8 cellular contexts compared by ENCODE assay signal in genomic region chr14:44897041-44897843, GRCh38.
A peak's percentile ranks its signal among the peaks of the same experiment; 100 is the strongest.
DNase-seq lines count a peak whose midpoint lies in the region; ATAC-seq and TF ChIP-seq lines count a peak whose summit lies in the region.

No MANE protein-coding gene starts in this region.

- peak in 3 of 4 donors; percentile 43 to 86 (median 70) for TF ChIP-seq POLR2A in esophagus squamous epithelium (IDR thresholded peaks at IDR 0.05)

- no peaks in the 10 kb centered on the region for H3K36me3 ChIP-seq in KMS-11 (ENCODE audit: insufficient read depth)
- H3K36me3 ChIP-seq in Panc1 (ENCODE audit: control insufficient read depth, insufficient read depth, low read length), result no peaks in the 10 kb centered on the region
- peaks cover 0 to 9% (median 0%) of the 10 kb centered on the region in 3 donors for H3K36me3 ChIP-seq in esophagus squamous epithelium

- H4K20me1 ChIP-seq in KMS-11 (ENCODE audit: insufficient read depth), result no peaks in the 10 kb centered on the region

- in situ Hi-C loops in Panc1 (cut with HindIII; ENCODE audit: low pct_unique_long_range_greater_than_20kb, low sequenced_read_pairs), result no loop called here

- peaks cover 15% of the 10 kb centered on the region for H3K4me1 Mint-ChIP-seq in activated T-cell treated with anti-CD3 and anti-CD28 coated beads, Interleukin-2, amount 50 U/mL, for 72 hours (ENCODE audit: low read depth)

- peaks cover 0 to under 1% of the 10 kb centered on the region in 2 donors for H3K36me3 Mint-ChIP-seq in activated T-cell treated with anti-CD3 and anti-CD28 coated beads, Interleukin-2, amount 50 U/mL, for 72 hours (ENCODE audit: insufficient read depth in 2 of 2)

- TF ChIP-seq CTCF in KMS-11 (conservative IDR thresholded peaks at IDR 0.05; ENCODE audit: low read depth, low read length) (no peak), Panc1 (IDR thresholded peaks at IDR 0.05) (no peak), esophagus squamous epithelium (IDR thresholded peaks at IDR 0.05) (peak in 1 of 6 experiments; percentile 5)

- no TSS peak for BruUV-seq in Panc1 (replicated peaks; lab: Mats Ljungman, UMichigan)

- peak overlapping the region; percentile 60; the same call in 1 of the 2 replicates for H3K4me2 ChIP-seq in KMS-11

- CTCF ChIA-PET in Panc1 (lab: Charles Lee), result no interaction called here

- intact Hi-C loops in Panc1 (cut with micrococcal nuclease; ENCODE audit: unreplicated experiment), result no loop called here
- intact Hi-C loops in esophagus squamous epithelium (cut with DNase I), result no loop called here

- H3K27ac Mint-ChIP-seq in activated T-cell treated with anti-CD3 and anti-CD28 coated beads, Interleukin-2, amount 50 U/mL, for 72 hours, result peak overlapping the region; percentile 88

- ATAC-seq in GM21786 (IDR thresholded peaks at IDR 0.05; ENCODE audit: unreplicated experiment) (peak; percentile 93), Panc1 (peak; percentile 97)
- ATAC-seq in activated T-cell treated with anti-CD3 and anti-CD28 coated beads, Interleukin-2, amount 50 U/mL, for 72 hours (replicated peaks in 1 of 2), result peak; percentile 96 to 97

- H3K79me2 ChIP-seq in KMS-11 (ENCODE audit: insufficient read depth, low read depth), result no peaks in the 10 kb centered on the region

- H3K4me1 ChIP-seq in KMS-11 (ENCODE audit: low read depth, poor library complexity, severe bottlenecking), result peaks cover 18% of the 10 kb centered on the region
- no peaks in the 10 kb centered on the region for H3K4me1 ChIP-seq in Panc1 (ENCODE audit: control insufficient read depth, insufficient read depth, low read length)
- H3K4me1 ChIP-seq in esophagus squamous epithelium, result peaks cover 0 to 43% (median 0%) of the 10 kb centered on the region in 3 donors

- POLR2A ChIA-PET in Panc1 (lab: Charles Lee), result interaction anchor here (0.6 kb wide), 1 partner anchor 514 kb away, joined by 10 read pairs; no protein-coding TSS in a partner anchor

- H3K4me3 ChIP-seq in KMS-11 (IDR thresholded peaks at IDR 0.05; ENCODE audit: insufficient read depth, low read depth, low read length) (no peak overlapping the region), Panc1 (ENCODE audit: low read depth in 2 of 2, low read length in 2 of 2) (peak overlapping the region; percentile 62 to 69), esophagus squamous epithelium (peak overlapping the region; percentile 70 to 91 (median 80))

- H3K27me3 ChIP-seq in KMS-11 (ENCODE audit: insufficient read depth, low read depth), result no peaks in the 10 kb centered on the region
- H3K27me3 ChIP-seq in Panc1 (ENCODE audit: control insufficient read depth, insufficient read depth, low read length), result no peaks in the 10 kb centered on the region
- H3K27me3 ChIP-seq in esophagus squamous epithelium, result no peaks in the 10 kb centered on the region

- H3K27ac ChIP-seq in KMS-11, result peak overlapping the region; percentile 76
- H3K27ac ChIP-seq in Panc1 (ENCODE audit: low read length), result peak overlapping the region; percentile 86
- H3K27ac ChIP-seq in esophagus squamous epithelium, result peak overlapping the region; percentile 97 to 99 (median 98)

- H2AFZ ChIP-seq in KMS-11 (ENCODE audit: low read depth), result peak overlapping the region; percentile 87

- DNase-seq in DMS79 treated with DMSO at 0.1 percent for 48 hours (lab: John Stamatoyannopoulos, UW), result peak; percentile 83
- peak; percentile 71 for DNase-seq in Panc1 (ENCODE audit: low read depth, low spot score)
- DNase-seq in activated T-cell treated with anti-CD3 and anti-CD28 coated beads, Interleukin-2, amount 50 U/mL, for 72 hours, result peak; percentile 90 to 92
- peak; percentile 89 for DNase-seq in esophagus squamous epithelium (lab: John Stamatoyannopoulos, UW)
- DNase-seq in myocyte (ENCODE audit: low read depth), result peak; percentile 97
- peak; percentile 95 to 99 for DNase-seq in stimulated activated CD8-positive, alpha-beta memory T cell treated with anti-CD3 and anti-CD28 coated beads, Interleukin-7, amount 100 ng/mL, for 4 hours (ENCODE audit: low read depth in 2 of 2)

- peak overlapping the region; percentile 92 to 93 for H3K4me3 Mint-ChIP-seq in activated T-cell treated with anti-CD3 and anti-CD28 coated beads, Interleukin-2, amount 50 U/mL, for 72 hours

- H3K9me3 ChIP-seq in Panc1 (ENCODE audit: control insufficient read depth, insufficient read depth, low read depth, low read length), result peaks cover 5% of the 10 kb centered on the region; the same call in 1 of the 2 replicates
- no peaks in the 10 kb centered on the region for H3K9me3 ChIP-seq in esophagus squamous epithelium

- H3K9me3 Mint-ChIP-seq in activated T-cell treated with anti-CD3 and anti-CD28 coated beads, Interleukin-2, amount 50 U/mL, for 72 hours, result no peaks in the 10 kb centered on the region

- peak overlapping the region; percentile 69 for H3K9ac ChIP-seq in KMS-11

- H3K27me3 Mint-ChIP-seq in activated T-cell treated with anti-CD3 and anti-CD28 coated beads, Interleukin-2, amount 50 U/mL, for 72 hours (ENCODE audit: low read depth), result no peaks in the 10 kb centered on the region

- WGBS in esophagus squamous epithelium, 2 donors, result 0% methylated on average over 18 to 19 of the region's 81 CpGs
